Comparison of ENCODE assay signal across 9 cellular contexts in genomic region chr9:83665576-83666200, GRCh38. TPM values are rescaled to one million over a fixed set of nuclear protein-coding genes. Genes with fewer than 3 reads are reported as not detected.
A peak's percentile ranks its signal among the peaks of the same experiment; 100 is the strongest.
DNase-seq lines count a peak whose midpoint lies in the region; ATAC-seq, FAIRE-seq and TF ChIP-seq lines count a peak whose summit lies in the region.
"Had no signal": no experiment of that assay in that cellular context is flagged by ENCODE, and none has a peak within 500 bp of the region (broad histone marks: within the 10 kb centered on the region; RNA-seq: fewer than 3 reads in every experiment).

No MANE protein-coding gene starts in this region.

- peak overlapping the region; percentile 70 for H3K27ac Mint-ChIP-seq in central memory CD8-positive, alpha-beta T cell (ENCODE audit: low read depth)

- H3K4me1 Mint-ChIP-seq in central memory CD8-positive, alpha-beta T cell: peaks cover under 1% of the 10 kb centered on the region

- DNase-seq in GM12891 (ENCODE audit: insufficient read length, low spot score) (no peak), HT-29 (ENCODE audit: low spot score) (no peak), NCI-H1105 treated with DMSO at 0.1 percent for 48 hours (lab: John Stamatoyannopoulos, UW) (no peak)
- no peak for DNase-seq in central memory CD8-positive, alpha-beta T cell (ENCODE audit: low spot score in 2 of 2)
- DNase-seq in activated CD4-positive, alpha-beta T cell treated with anti-CD3 and anti-CD28 coated beads, Interleukin-2, amount 50 U/mL, for 4 hours: no peak
- DNase-seq in effector CD4-positive, alpha-beta T cell: no peak

- FAIRE-seq in GM12891 (lab: Jason Lieb, UNC): peak; percentile 65

- no peak for TF ChIP-seq POLR2A in GM12891 (IDR thresholded peaks at IDR 0.05; ENCODE audit: low read depth, low read length)

- peaks cover 64% of the 10 kb centered on the region for H3K36me3 Mint-ChIP-seq in central memory CD8-positive, alpha-beta T cell (ENCODE audit: insufficient read depth)

- no peak overlapping the region for H3K4me3 Mint-ChIP-seq in central memory CD8-positive, alpha-beta T cell

- H3K9me3 Mint-ChIP-seq in central memory CD8-positive, alpha-beta T cell: no peaks in the 10 kb centered on the region

- no peaks in the 10 kb centered on the region for H3K27me3 Mint-ChIP-seq in central memory CD8-positive, alpha-beta T cell

- ATAC-seq in GM21447 (IDR thresholded peaks at IDR 0.05; ENCODE audit: unreplicated experiment) (peak; percentile 95), HG03354 (IDR thresholded peaks at IDR 0.05; ENCODE audit: poor library complexity, severe bottlenecking, unreplicated experiment) (peak; percentile 98)
- no peak for ATAC-seq in central memory CD8-positive, alpha-beta T cell (replicated peaks; ENCODE audit: extremely low read depth, poor library complexity, severe bottlenecking)
- ATAC-seq: Panc1 had no signal

TF ChIP-seq in GM12891, 5 proteins besides CTCF, POLR2A, EP300 and RAD21:
- TF ChIP-seq PAX5 (IDR thresholded peaks at IDR 0.05; ENCODE audit: insufficient read depth, low read length, severe bottlenecking): no peak
- TF ChIP-seq TAF1 (IDR thresholded peaks at IDR 0.05; ENCODE audit: low read depth, low read length): no peak
- no peak for TF ChIP-seq POU2F2 (IDR thresholded peaks at IDR 0.05; ENCODE audit: low read depth, low read length)
- TF ChIP-seq POLR2AphosphoS5 (IDR thresholded peaks at IDR 0.05; ENCODE audit: low read depth, low read length): no peak
- no peak for TF ChIP-seq SPI1 (IDR thresholded peaks at IDR 0.05; ENCODE audit: low read depth, low read length)
TF ChIP-seq in GM12891: peak in this region for 0.

RNA-seq across cellular contexts. Expression of gene UBQLN1, which starts 42.1 kb away (rescaled TPM):
- polyA plus RNA-seq in GM12891 (2012; ENCODE audit: low read depth, missing spikeins): 27.5 TPM
- total RNA-seq in HT-29 (2014; rRNA removed; shearing (Covaris generic)): 79.2 and 82.4 TPM in 2 replicates

RNA-seq across cellular contexts. Expression of gene IDNK, which starts 42.7 kb away (rescaled TPM):
- 10.2 TPM for polyA plus RNA-seq in GM12891 (2012; ENCODE audit: low read depth, missing spikeins)
- 1.8 and 3.3 TPM in 2 replicates for total RNA-seq in HT-29 (2014; rRNA removed; shearing (Covaris generic))
